Comparison of ENCODE assay signal across 19 cellular contexts in the genomic region with DNA sequence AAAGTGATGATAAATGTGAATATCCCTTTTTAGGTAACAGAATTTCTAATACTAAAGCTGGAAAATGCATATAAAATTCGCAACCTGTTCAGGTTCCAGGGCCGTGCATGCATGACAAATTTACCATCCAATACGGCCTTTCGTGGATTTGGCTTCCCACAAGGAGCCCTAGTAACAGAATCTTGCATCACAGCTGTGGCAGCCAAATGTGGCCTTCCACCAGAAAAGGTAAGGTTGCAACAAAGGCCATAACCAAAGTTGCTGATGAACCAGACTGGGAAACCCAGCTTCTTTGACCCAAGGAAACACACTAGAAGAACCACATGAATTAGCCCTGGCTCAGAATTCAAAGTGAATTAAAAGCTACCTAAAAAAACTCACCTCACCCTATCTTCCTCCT.
"Had no signal": no experiment of that assay in that cellular context is flagged by ENCODE, and none has a peak within 500 bp of the region (broad histone marks: within the 10 kb centered on the region; RNA-seq: fewer than 3 reads in every experiment).

No MANE protein-coding gene starts in this region.

- ATAC-seq: effector memory CD8-positive, alpha-beta T cell; natural killer cell treated with Interleukin-12 subunit alpha and Interleukin-12 subunit beta and Interleukin-15 and Interleukin-18, amount 100 ng/mL, for 72 hours; stimulated activated effector memory CD8-positive, alpha-beta T cell treated with anti-CD3 and anti-CD28 coated beads, Interleukin-12 subunit alpha, Interleukin-12 subunit beta, amount 100 ng/mL, for 72 hours had no signal

- H3K4me3 ChIP-seq: esophagus squamous epithelium, lung, right atrium auricular region, sigmoid colon, stomach, thyroid gland had no signal

- H3K27ac ChIP-seq: esophagus squamous epithelium, neutrophil, parathyroid adenoma, right atrium auricular region, sigmoid colon, stomach, thyroid gland had no signal

- DNase-seq: cortex of kidney; effector memory CD8-positive, alpha-beta T cell; erythroblast; esophagus squamous epithelium; head of caudate nucleus; naive B cell; sigmoid colon; stimulated activated CD4-positive, alpha-beta T cell treated with anti-CD3 and anti-CD28 coated beads, Interleukin-2, amount 100 ng/mL, for 24 hours; stimulated activated CD4-positive, alpha-beta T cell treated with anti-CD3 and anti-CD28 coated beads, Interleukin-4, amount 100 ng/mL, for 24 hours; stimulated activated naive CD4-positive, alpha-beta T cell treated with Interleukin-2 at 50 U/mL for 16 hours; stomach; thyroid gland; trophoblast cell had no signal

- H3K36me3 ChIP-seq: esophagus squamous epithelium, neutrophil, right atrium auricular region, sigmoid colon, stomach, thyroid gland had no signal

- H3K27me3 ChIP-seq: neutrophil, right atrium auricular region, sigmoid colon, stomach, thyroid gland had no signal

- H3K4me1 ChIP-seq: parathyroid adenoma, sigmoid colon, thyroid gland had no signal

- H3K9me3 ChIP-seq: esophagus squamous epithelium, neutrophil, right atrium auricular region, sigmoid colon, stomach, thyroid gland had no signal
